In genomic region chr1:167984886-167985489, GRCh38 we compare ENCODE assay signal across 1 cellular context.
A peak's percentile ranks its signal among the peaks of the same experiment; 100 is the strongest.
TF ChIP-seq lines count a peak whose summit lies in the region.

No MANE protein-coding gene starts in this region.

TF ChIP-seq in K562, 482 proteins besides CTCF, POLR2A, EP300 and RAD21 (continued from another document and continues in another):
- TF ChIP-seq CHD7 (IDR thresholded peaks at IDR 0.05; ENCODE audit: low read depth, low read length), result no peak
- TF ChIP-seq NR1H2 (CRISPR knock-in tag; IDR thresholded peaks at IDR 0.05), result no peak
- peak; percentile 81; the same call in 1 of the 2 replicates for TF ChIP-seq ZBTB9 (CRISPR knock-in tag; IDR thresholded peaks at IDR 0.05)
- TF ChIP-seq CCNT2 (IDR thresholded peaks at IDR 0.05; ENCODE audit: borderline replicate concordance, extremely low read depth, insufficient read length, low read depth, low read length), result peak; percentile 42
- TF ChIP-seq KAT2B (IDR thresholded peaks at IDR 0.05; ENCODE audit: low read depth, low read length), result no peak
- TF ChIP-seq ZNF707 (CRISPR knock-in tag; conservative IDR thresholded peaks at IDR 0.05), result no peak
- TF ChIP-seq EGR1 (conservative IDR thresholded peaks at IDR 0.05), result no peak; the same call in 1 of the 2 replicates
- TF ChIP-seq ZBTB49 (CRISPR knock-in tag; IDR thresholded peaks at IDR 0.05; ENCODE audit: borderline replicate concordance), result no peak
- peak in 1 of 2 experiments; percentile 72; a peak in 2 of 4 replicates for TF ChIP-seq ZNF639 (CRISPR knock-in tag; conservative IDR thresholded peaks at IDR 0.05 in 1 of 2, IDR thresholded peaks at IDR 0.05 in 1 of 2)
- no peak for TF ChIP-seq ZNF224 (CRISPR knock-in tag; IDR thresholded peaks at IDR 0.05)
- no peak for TF ChIP-seq TBP (optimal IDR thresholded peaks at IDR 0.05; ENCODE audit: low read depth, low read length)
- peak; percentile 91; the same call in 1 of the 2 replicates for TF ChIP-seq NKRF (IDR thresholded peaks at IDR 0.05; ENCODE audit: borderline replicate concordance)
- TF ChIP-seq RREB1 (CRISPR knock-in tag; IDR thresholded peaks at IDR 0.05), result no peak
- no peak; the same call in 1 of the 2 replicates for TF ChIP-seq ZBTB5 (IDR thresholded peaks at IDR 0.05)
- no peak for TF ChIP-seq NR2F6 (CRISPR knock-in tag; IDR thresholded peaks at IDR 0.05)
- TF ChIP-seq ETV5 (CRISPR knock-in tag; IDR thresholded peaks at IDR 0.05; ENCODE audit: low read depth), result no peak
- TF ChIP-seq GTF2B (IDR thresholded peaks at IDR 0.05; ENCODE audit: extremely low read depth, insufficient read length), result no peak
- peak; percentile 98 for TF ChIP-seq ARID1B (IDR thresholded peaks at IDR 0.05)
- no peak for TF ChIP-seq SAFB2 (IDR thresholded peaks at IDR 0.05; ENCODE audit: borderline replicate concordance, low read depth, low read length, severe bottlenecking)
- peak; percentile 50 for TF ChIP-seq HDAC3 (IDR thresholded peaks at IDR 0.05; ENCODE audit: borderline replicate concordance, partially characterized antibody)
- no peak for TF ChIP-seq FOXJ2 (tag; IDR thresholded peaks at IDR 0.05)
- TF ChIP-seq HLTF (IDR thresholded peaks at IDR 0.05), result peak; percentile 96
- TF ChIP-seq BDP1 (IDR thresholded peaks at IDR 0.05; ENCODE audit: insufficient read depth, insufficient read length), result no peak
